In the genomic region with DNA sequence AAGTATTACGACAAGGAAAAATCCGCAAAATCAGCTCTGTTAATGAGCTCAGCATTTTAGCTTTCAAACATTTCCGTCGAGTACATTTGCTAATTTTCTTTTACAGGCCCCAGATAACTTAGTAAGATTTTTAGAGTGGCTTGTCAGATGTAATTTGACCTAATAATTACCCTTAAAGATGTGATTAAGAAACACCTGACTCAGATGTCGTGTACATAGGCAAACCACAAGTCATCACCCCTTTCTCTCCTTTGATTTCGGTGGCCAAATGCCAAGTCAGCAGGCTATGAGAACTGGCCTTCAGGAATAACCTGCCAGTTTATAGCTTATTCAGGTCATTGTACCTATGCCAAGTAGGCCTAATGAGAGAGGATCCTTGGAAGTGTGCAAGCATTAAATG, we compare ENCODE assay signal across 9 cellular contexts.
DNase-seq lines count a peak whose midpoint lies in the region; FAIRE-seq and TF ChIP-seq lines count a peak whose summit lies in the region.
"Had no signal": no experiment of that assay in that cellular context is flagged by ENCODE, and none has a peak within 500 bp of the region (broad histone marks: within the 10 kb centered on the region; RNA-seq: fewer than 3 reads in every experiment).

No MANE protein-coding gene starts in this region.

- H3K36me3 ChIP-seq in endothelial cell of umbilical vein (ENCODE audit: control insufficient read depth in 2 of 2, extremely low read depth in 1 of 2, insufficient read depth in 2 of 2, low read length in 2 of 2) (no peaks in the 10 kb centered on the region), mesendoderm (ENCODE audit: control insufficient read depth, insufficient read depth, low read length) (no peaks in the 10 kb centered on the region)

- H3K27ac Mint-ChIP-seq in glutamatergic neuron (ENCODE audit: unreplicated experiment), result no peak overlapping the region
- H3K27ac Mint-ChIP-seq: activated naive CD4-positive, alpha-beta T cell treated with anti-CD3 and anti-CD28 coated beads, Interleukin-2, amount 10 ng/mL, durations not matched to agents 7 days and 5 days; stimulated activated naive CD8-positive, alpha-beta T cell treated with anti-CD3 and anti-CD28 coated beads, Interleukin-15, Interleukin-2, amounts not matched to agents 100 ng/mL and 50 ng/mL, for 24 hours had no signal

- H4K8ac ChIP-seq in mesendoderm (ENCODE audit: low read depth, low read length), result no peak overlapping the region

- H3K23ac ChIP-seq in mesendoderm (ENCODE audit: low read length), result no peak overlapping the region

- no peak overlapping the region for H2AK5ac ChIP-seq in mesendoderm (ENCODE audit: low read length)

- no peak overlapping the region for H3K4me3 ChIP-seq in LNCaP clone FGC (ENCODE audit: low read depth, low read length)
- H3K4me3 ChIP-seq in endothelial cell of umbilical vein (replicated peaks in 1 of 3; ENCODE audit: insufficient read depth in 1 of 3, low read depth in 1 of 3, low read length in 3 of 3), result no peak overlapping the region
- H3K4me3 ChIP-seq in retinal pigment epithelial cell (ENCODE audit: low read length), result no peak overlapping the region
- no peak overlapping the region for H3K4me3 ChIP-seq in mesendoderm (ENCODE audit: low read length)

- peak; percentile 30 for DNase-seq in LNCaP clone FGC (ENCODE audit: low read depth)
- peak; percentile 67 for DNase-seq in NCI-H524 treated with DMSO at 0.1 percent for 48 hours (lab: John Stamatoyannopoulos, UW)
- DNase-seq in endothelial cell of umbilical vein (ENCODE audit: low read depth, low spot score), result peak; percentile 80
- peak; percentile 99 for DNase-seq in retinal pigment epithelial cell (ENCODE audit: low read depth)
- DNase-seq in H54 (ENCODE audit: insufficient read length, low spot score), result no peak
- DNase-seq in mesendoderm, result no peak
- DNase-seq in glutamatergic neuron, result no peak
- DNase-seq: activated naive CD4-positive, alpha-beta T cell treated with anti-CD3 and anti-CD28 coated beads, Interleukin-2, amount 10 ng/mL, durations not matched to agents 7 days and 5 days had no signal

- no peaks in the 10 kb centered on the region for H3K36me3 Mint-ChIP-seq in glutamatergic neuron (ENCODE audit: unreplicated experiment)
- H3K36me3 Mint-ChIP-seq: activated naive CD4-positive, alpha-beta T cell treated with anti-CD3 and anti-CD28 coated beads, Interleukin-2, amount 10 ng/mL, durations not matched to agents 7 days and 5 days had no signal

- FAIRE-seq in endothelial cell of umbilical vein (lab: Jason Lieb, UNC) (peak; percentile 40), H54 (lab: Jason Lieb, UNC) (no peak)

- TF ChIP-seq POLR2A in endothelial cell of umbilical vein (IDR thresholded peaks at IDR 0.05; ENCODE audit: low read depth, low read length) (no peak), H54 (IDR thresholded peaks at IDR 0.05; ENCODE audit: low read depth, low read length) (no peak)

- H3K4ac ChIP-seq in mesendoderm (ENCODE audit: low read depth, low read length), result no peak overlapping the region

- no peak overlapping the region for H3K56ac ChIP-seq in mesendoderm (ENCODE audit: low read length)

- H3K9ac ChIP-seq in endothelial cell of umbilical vein (replicated peaks; ENCODE audit: extremely low read depth, insufficient read depth, low read length), result no peak overlapping the region
- H3K9ac ChIP-seq in mesendoderm (ENCODE audit: low read length), result no peak overlapping the region

- no peak overlapping the region for H4K5ac ChIP-seq in mesendoderm (ENCODE audit: low read length)

- H3K4me2 ChIP-seq in endothelial cell of umbilical vein (ENCODE audit: insufficient read depth, low read length) (peak overlapping the region; percentile 54), mesendoderm (ENCODE audit: low read length) (no peak overlapping the region)

- peaks cover 10% of the 10 kb centered on the region for H3K4me1 Mint-ChIP-seq in glutamatergic neuron (ENCODE audit: low read depth, unreplicated experiment)
- H3K4me1 Mint-ChIP-seq: activated naive CD4-positive, alpha-beta T cell treated with anti-CD3 and anti-CD28 coated beads, Interleukin-2, amount 10 ng/mL, durations not matched to agents 7 days and 5 days had no signal

- H4K20me1 ChIP-seq in endothelial cell of umbilical vein (replicated peaks; ENCODE audit: control insufficient read depth, extremely low read depth, insufficient read depth, low read length), result no peaks in the 10 kb centered on the region

- no peaks in the 10 kb centered on the region for H3K9me1 ChIP-seq in endothelial cell of umbilical vein (replicated peaks; ENCODE audit: control insufficient read depth, extremely low read depth, insufficient read depth, low read length)

- BruUV-seq in endothelial cell of umbilical vein (replicated peaks; lab: Mats Ljungman, UMichigan), result no TSS peak

- no peak overlapping the region for H2AFZ ChIP-seq in endothelial cell of umbilical vein (ENCODE audit: low read depth, low read length)

- CTCF ChIA-PET in endothelial cell of umbilical vein (lab: Charles Lee), result interaction anchor here (1.0 to 2.3 kb wide), 4 partner anchors 44 to 376 kb away, joined by 3 to 14 read pairs (median 6); no protein-coding TSS in a partner anchor

- POLR2A ChIA-PET in endothelial cell of umbilical vein (lab: Charles Lee), result no interaction called here

- no peak overlapping the region for H2BK15ac ChIP-seq in mesendoderm (replicated peaks; ENCODE audit: low read depth)

- H2BK120ac ChIP-seq in mesendoderm (ENCODE audit: low read depth, low read length), result no peak overlapping the region

- H3K27me3 Mint-ChIP-seq in glutamatergic neuron (ENCODE audit: unreplicated experiment), result no peaks in the 10 kb centered on the region
- H3K27me3 Mint-ChIP-seq: activated naive CD4-positive, alpha-beta T cell treated with anti-CD3 and anti-CD28 coated beads, Interleukin-2, amount 10 ng/mL, durations not matched to agents 7 days and 5 days; stimulated activated naive CD8-positive, alpha-beta T cell treated with anti-CD3 and anti-CD28 coated beads, Interleukin-15, Interleukin-2, amounts not matched to agents 100 ng/mL and 50 ng/mL, for 24 hours had no signal

- H3K4me1 ChIP-seq in endothelial cell of umbilical vein (ENCODE audit: control insufficient read depth, extremely low read depth, insufficient read depth, low read length) (peaks cover 54% of the 10 kb centered on the region), mesendoderm (ENCODE audit: control insufficient read depth, low read depth, low read length) (no peaks in the 10 kb centered on the region)

- no peak for TF ChIP-seq CTCF in LNCaP clone FGC (IDR thresholded peaks at IDR 0.05; ENCODE audit: control insufficient read depth, extremely low read depth, insufficient read depth)
- TF ChIP-seq CTCF in endothelial cell of umbilical vein (IDR thresholded peaks at IDR 0.05; ENCODE audit: extremely low read depth in 1 of 2, insufficient read depth in 1 of 2, low read depth in 1 of 2, low read length in 2 of 2), result no peak
- no peak for TF ChIP-seq CTCF in retinal pigment epithelial cell (conservative IDR thresholded peaks at IDR 0.05; ENCODE audit: low read depth, low read length)
- no peak for TF ChIP-seq CTCF in glutamatergic neuron (IDR thresholded peaks at IDR 0.05; ENCODE audit: partially characterized antibody, unreplicated experiment)

- H3K79me2 ChIP-seq in endothelial cell of umbilical vein (ENCODE audit: control insufficient read depth, insufficient read depth, low read length) (no peaks in the 10 kb centered on the region), mesendoderm (ENCODE audit: control insufficient read depth, insufficient read depth, low read length) (no peaks in the 10 kb centered on the region)

- H3K27ac ChIP-seq in endothelial cell of umbilical vein (ENCODE audit: insufficient read depth, low read depth, low read length), result peak overlapping the region; percentile 76
- no peak overlapping the region for H3K27ac ChIP-seq in mesendoderm (ENCODE audit: low read depth, low read length)

- H3K4me3 Mint-ChIP-seq in glutamatergic neuron (ENCODE audit: unreplicated experiment), result no peak overlapping the region
- H3K4me3 Mint-ChIP-seq: activated naive CD4-positive, alpha-beta T cell treated with anti-CD3 and anti-CD28 coated beads, Interleukin-2, amount 10 ng/mL, durations not matched to agents 7 days and 5 days; stimulated activated naive CD8-positive, alpha-beta T cell treated with anti-CD3 and anti-CD28 coated beads, Interleukin-15, Interleukin-2, amounts not matched to agents 100 ng/mL and 50 ng/mL, for 24 hours had no signal

- dilution Hi-C loops in endothelial cell of umbilical vein (cut with MboI; ENCODE audit: extremely low pct_ligation_motif_present, low sequenced_read_pairs), result no loop called here

- H3K27me3 ChIP-seq in endothelial cell of umbilical vein (ENCODE audit: control insufficient read depth in 2 of 2, insufficient read depth in 2 of 2, low read length in 2 of 2) (no peaks in the 10 kb centered on the region), mesendoderm (ENCODE audit: insufficient read depth, low read length, poor library complexity) (no peaks in the 10 kb centered on the region)

- intact Hi-C loops in endothelial cell of umbilical vein (cut with micrococcal nuclease), result loop anchor here (2.0 to 10.0 kb wide), 4 partner anchors 17 to 555 kb away; no protein-coding TSS in a partner anchor

- no peaks in the 10 kb centered on the region for H3K79me1 ChIP-seq in mesendoderm (ENCODE audit: low read length)

- no CpG with 5 or more reads among the region's 6 CpGs for WGBS in mesendoderm (ENCODE audit: extremely low coverage, insufficient coverage, low lambda C conversion rate)

- no peak overlapping the region for H2BK5ac ChIP-seq in mesendoderm (ENCODE audit: low read length)

- no peak overlapping the region for H3K18ac ChIP-seq in mesendoderm (ENCODE audit: low read length)

- H3K9me3 ChIP-seq in endothelial cell of umbilical vein (replicated peaks; ENCODE audit: control insufficient read depth, insufficient read depth, low read length), result no peaks in the 10 kb centered on the region

- H3K9me3 Mint-ChIP-seq in glutamatergic neuron (ENCODE audit: unreplicated experiment), result no peaks in the 10 kb centered on the region
- H3K9me3 Mint-ChIP-seq: activated naive CD4-positive, alpha-beta T cell treated with anti-CD3 and anti-CD28 coated beads, Interleukin-2, amount 10 ng/mL, durations not matched to agents 7 days and 5 days had no signal

TF ChIP-seq in endothelial cell of umbilical vein, 7 proteins besides CTCF, POLR2A, EP300 and RAD21 (continues in another document):
- TF ChIP-seq MYC (IDR thresholded peaks at IDR 0.05; ENCODE audit: low read depth, low read length), result no peak
- TF ChIP-seq, protein P1, sequence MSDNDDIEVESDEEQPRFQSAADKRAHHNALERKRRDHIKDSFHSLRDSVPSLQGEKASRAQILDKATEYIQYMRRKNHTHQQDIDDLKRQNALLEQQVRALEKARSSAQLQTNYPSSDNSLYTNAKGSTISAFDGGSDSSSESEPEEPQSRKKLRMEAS (IDR thresholded peaks at IDR 0.05; ENCODE audit: insufficient read depth, insufficient read length), result no peak
- TF ChIP-seq JUN (IDR thresholded peaks at IDR 0.05; ENCODE audit: borderline replicate concordance, insufficient read depth, insufficient read length, low read depth), result no peak
- TF ChIP-seq FOS (IDR thresholded peaks at IDR 0.05; ENCODE audit: borderline replicate concordance, insufficient read depth, low read length), result no peak
- TF ChIP-seq POLR2AphosphoS5 (IDR thresholded peaks at IDR 0.05; ENCODE audit: insufficient read depth, low read depth, low read length), result no peak
- no peak for TF ChIP-seq EZH2 (IDR thresholded peaks at IDR 0.05; ENCODE audit: borderline replicate concordance, low read depth, low read length, severe bottlenecking)

Comparison
In these comparisons a context has a peak if more than half of its experiments do, and no peak if none do; other contexts are left out.
1. DNase-seq: peak in LNCaP clone FGC (single experiment), NCI-H524 treated with DMSO at 0.1 percent for 48 hours (single experiment), endothelial cell of umbilical vein (single experiment) and retinal pigment epithelial cell (single experiment); none in H54 (single experiment), mesendoderm (single experiment) and glutamatergic neuron (single experiment).